Comparison of ENCODE assay signal across 17 cellular contexts in the genomic region with DNA sequence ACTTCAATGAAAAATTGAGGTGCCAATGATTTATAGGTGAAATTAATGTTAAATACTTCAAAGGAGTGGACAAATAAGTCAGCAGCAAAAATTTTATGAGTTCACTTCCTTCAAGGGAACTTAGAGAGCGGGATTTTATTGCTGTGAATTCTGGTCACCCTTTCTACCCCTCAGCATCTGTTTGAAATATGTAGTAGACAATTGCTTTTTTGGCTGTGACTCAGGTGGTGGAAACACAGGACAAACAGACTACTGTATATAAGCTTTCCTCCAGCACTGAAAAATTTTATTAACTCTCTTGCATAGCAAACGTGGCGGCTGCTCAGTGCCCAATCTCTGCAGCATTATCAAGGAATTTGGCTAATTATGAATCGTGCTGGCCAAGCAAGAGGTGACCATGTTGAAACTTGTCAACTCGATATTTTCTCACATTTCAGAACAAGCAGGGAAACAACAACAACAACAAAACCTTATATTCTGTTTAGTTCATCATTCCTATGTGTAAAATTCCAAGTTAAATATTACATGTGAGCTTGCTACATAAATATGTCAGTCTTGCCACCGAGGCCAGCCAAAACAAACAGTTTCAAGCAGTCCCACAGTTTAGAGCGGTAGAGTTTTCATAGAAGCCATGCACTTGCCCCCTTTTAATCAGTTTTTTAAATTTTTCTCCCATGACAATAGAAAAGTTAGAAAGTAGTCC.
A peak's percentile ranks its signal among the peaks of the same experiment; 100 is the strongest.
DNase-seq lines count a peak whose midpoint lies in the region; ATAC-seq and TF ChIP-seq lines count a peak whose summit lies in the region.
"Had no signal": no experiment of that assay in that cellular context is flagged by ENCODE, and none has a peak within 500 bp of the region (broad histone marks: within the 10 kb centered on the region; RNA-seq: fewer than 3 reads in every experiment).

No MANE protein-coding gene starts in this region.

- H3K27me3 ChIP-seq in BJ (ENCODE audit: control insufficient read depth, insufficient read depth, low read length) (no peaks in the 10 kb centered on the region), muscle layer of colon (ENCODE audit: control insufficient read depth in 1 of 2, insufficient read depth in 2 of 2, low read length in 2 of 2) (no peaks in the 10 kb centered on the region)
- H3K27me3 ChIP-seq: SJCRH30 had no signal

- H3K4me3 ChIP-seq in BJ (ENCODE audit: low read depth, low read length) (no peak overlapping the region), LNCaP clone FGC (ENCODE audit: low read depth, low read length) (no peak overlapping the region), muscle layer of colon (ENCODE audit: low read depth in 1 of 2, low read length in 2 of 2) (no peak overlapping the region)
- H3K4me3 ChIP-seq: SJCRH30 had no signal

- no peaks in the 10 kb centered on the region for H3K36me3 ChIP-seq in BJ (ENCODE audit: control insufficient read depth, insufficient read depth, low read length)
- no peaks in the 10 kb centered on the region for H3K36me3 ChIP-seq in muscle layer of colon (ENCODE audit: insufficient read depth, low read length)
- H3K36me3 ChIP-seq: SJCRH30 had no signal

- in situ Hi-C loops in GM13976 (cut with MboI; ENCODE audit: low sequenced_read_pairs, unreplicated experiment): no loop called here

- peak overlapping the region; percentile 7 for H3K27ac ChIP-seq in muscle layer of colon (ENCODE audit: low read depth, low read length)
- H3K27ac ChIP-seq: epithelial cell of prostate, SJCRH30 had no signal

- POLR2A ChIA-PET in BJ (lab: Charles Lee): interaction anchor here (0.6 kb wide), 1 partner anchor 48 kb away, joined by 3 read pairs; no protein-coding TSS in a partner anchor

- no peak overlapping the region for H3K9ac ChIP-seq in muscle layer of colon (ENCODE audit: low read length)

- DNase-seq in BJ (ENCODE audit: low read depth) (peak; percentile 25), LNCaP clone FGC (ENCODE audit: low read depth) (peak; percentile 47), dermis microvascular lymphatic vessel endothelial cell (ENCODE audit: low read depth in 2 of 2) (peak; percentile 51 to 79), NCI-H187 (lab: John Stamatoyannopoulos, UW) (no peak), SW480 (ENCODE audit: low spot score) (no peak), GM13976 (ENCODE audit: low spot score) (no peak)
- DNase-seq: activated CD4-positive, alpha-beta T cell treated with anti-CD3 and anti-CD28 coated beads for 36 hours; activated CD8-positive, alpha-beta memory T cell treated with anti-CD3 and anti-CD28 coated beads, Interleukin-2, amount 50 U/mL, for 4 hours; activated naive CD8-positive, alpha-beta T cell treated with anti-CD3 and anti-CD28 coated beads, Interleukin-2, amount 10 ng/mL, durations not matched to agents 7 days and 5 days; DMS53; NCI-H1694 treated with DMSO at 0.1 percent for 48 hours; NCI-H510A; posterior cingulate gyrus; SJCRH30 had no signal

- CTCF ChIA-PET in BJ (lab: Yijun Ruan, JAX): interaction anchor here (0.7 kb wide), 1 partner anchor 33 kb away, joined by 3 read pairs; no protein-coding TSS in a partner anchor

- H3K4me1 ChIP-seq in muscle layer of colon (ENCODE audit: insufficient read depth, low read length): peaks cover 10% of the 10 kb centered on the region

- TF ChIP-seq CTCF in BJ (IDR thresholded peaks at IDR 0.05; ENCODE audit: insufficient read depth, low read depth, low read length) (no peak), LNCaP clone FGC (IDR thresholded peaks at IDR 0.05; ENCODE audit: control insufficient read depth, extremely low read depth, insufficient read depth) (no peak), GM13976 (IDR thresholded peaks at IDR 0.05; ENCODE audit: borderline replicate concordance, control extremely low read depth, extremely low read depth, insufficient read depth, missing control alignments) (no peak)

- H3K9me3 ChIP-seq in muscle layer of colon (ENCODE audit: low read length): no peaks in the 10 kb centered on the region
- H3K9me3 ChIP-seq: SJCRH30 had no signal

- no peak for ATAC-seq in HG03159 (IDR thresholded peaks at IDR 0.05; ENCODE audit: unreplicated experiment)
- ATAC-seq: activated CD4-positive, alpha-beta T cell treated with anti-CD3 and anti-CD28 coated beads for 36 hours had no signal

Comparison
In these comparisons a context has a peak if more than half of its experiments do, and no peak if none do; other contexts are left out.
1. DNase-seq: peak in BJ (single experiment), LNCaP clone FGC (single experiment) and dermis microvascular lymphatic vessel endothelial cell (2 of 2); none in NCI-H187 (0 of 2), SW480 (single experiment) and GM13976 (single experiment).